Comparison of ENCODE assay signal across 14 cellular contexts in the genomic region with DNA sequence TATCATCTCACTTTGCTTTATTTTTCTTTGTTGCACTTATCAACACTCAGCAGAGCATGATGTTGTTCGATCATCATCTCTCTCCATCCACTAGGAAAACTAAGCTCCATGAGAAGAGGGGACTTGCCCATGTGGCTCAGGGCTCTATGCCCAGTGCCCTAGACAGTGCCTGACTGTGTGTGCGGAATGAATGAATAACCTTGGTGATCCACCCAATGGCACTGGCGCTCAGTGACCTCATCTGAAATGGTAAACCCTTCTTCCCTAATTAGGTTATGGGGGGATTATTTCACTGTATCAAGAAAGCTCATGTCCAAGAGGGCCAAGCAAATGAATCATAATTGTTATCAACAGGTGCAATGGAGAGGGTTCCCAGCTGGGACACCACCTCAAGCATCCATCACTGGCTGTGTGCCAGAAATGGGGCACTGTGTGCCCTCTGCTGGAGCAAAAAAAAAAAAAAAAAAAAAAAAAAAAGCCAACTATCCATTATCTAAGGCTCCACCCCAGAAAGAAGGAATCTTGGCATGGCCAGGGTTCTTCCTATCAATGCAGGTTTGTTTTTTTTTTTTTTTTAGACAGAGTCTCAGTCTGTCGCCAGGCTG.
DNase-seq lines count a peak whose midpoint lies in the region; FAIRE-seq and TF ChIP-seq lines count a peak whose summit lies in the region.
"Had no signal": no experiment of that assay in that cellular context is flagged by ENCODE, and none has a peak within 500 bp of the region (broad histone marks: within the 10 kb centered on the region; RNA-seq: fewer than 3 reads in every experiment).

No MANE protein-coding gene starts in this region.

- H4K20me1 ChIP-seq in H1 (replicated peaks in 1 of 2; ENCODE audit: control insufficient read depth in 1 of 2, insufficient read depth in 2 of 2, low read length in 2 of 2) = peaks cover 0 to 9% of the 10 kb centered on the region in 2 experiments

- DNase-seq in Calu3 (peak; percentile 11), HK-2 (ENCODE audit: unreplicated experiment) (peak; percentile 13), NCI-H2171 (lab: John Stamatoyannopoulos, UW) (peak; percentile 45), H1 (ENCODE audit: low read depth in 1 of 2, low spot score in 2 of 2) (no peak), NCI-H446 (lab: John Stamatoyannopoulos, UW) (no peak), tibial nerve (ENCODE audit: low spot score in 2 of 2) (no peak), middle frontal gyrus (ENCODE audit: extremely low spot score, low spot score) (no peak)
- no peak for DNase-seq in activated T-cell treated with anti-CD3 and anti-CD28 coated beads, Interleukin-2, amount 50 U/mL, for 48 hours
- DNase-seq: activated B cell treated with CpG ODN at 0.5 μM for 24 hours, activated T-cell treated with anti-CD3 and anti-CD28 coated beads for 4 hours, midbrain, NCI-H446 treated with DMSO at 0.1 percent for 48 hours had no signal

- 87% methylated on average over 3 of the region's 4 CpGs; no CpG with 5 or more reads in 1 of the 2 experiments for WGBS in H1 (ENCODE audit: extremely low coverage in 1 of 2, insufficient coverage in 1 of 2, insufficient read length in 1 of 2, insufficient replicate concordance in 2 of 2, low coverage in 1 of 2, low lambda C conversion rate in 2 of 2, missing lambda C conversion rate in 1 of 2), 2 experiments
- WGBS in tibial nerve, 2 donors = 96 to 99% methylated on average over 4 of the region's 4 CpGs

- H3K9me3 Mint-ChIP-seq in Calu3 (ENCODE audit: low read depth, unreplicated experiment) = peaks cover 12% of the 10 kb centered on the region
- H3K9me3 Mint-ChIP-seq: activated B cell treated with CpG ODN at 0.5 μM for 24 hours had no signal

- H2AFZ ChIP-seq in H1 (ENCODE audit: low read length) = no peak overlapping the region

- no peak overlapping the region for H3K14ac ChIP-seq in H1 (ENCODE audit: insufficient read length)

- no peak overlapping the region for H2AK5ac ChIP-seq in H1 (ENCODE audit: low read depth, low read length)

- no peak overlapping the region for H4K91ac ChIP-seq in H1 (replicated peaks; ENCODE audit: insufficient read length, low read length)

- H3K4me3 Mint-ChIP-seq in Calu3 (ENCODE audit: low read depth, unreplicated experiment) = no peak overlapping the region
- H3K4me3 Mint-ChIP-seq: activated B cell treated with CpG ODN at 0.5 μM for 24 hours had no signal

- peaks cover 11% of the 10 kb centered on the region for H3K4me1 Mint-ChIP-seq in Calu3 (ENCODE audit: low read depth, unreplicated experiment)

- H4K5ac ChIP-seq in H1 (ENCODE audit: insufficient read length, low read depth, low read length) = no peak overlapping the region

- H3K56ac ChIP-seq in H1 (replicated peaks; ENCODE audit: insufficient read length, low read depth, low read length) = no peak overlapping the region

- TF ChIP-seq RAD21 in H1 (IDR thresholded peaks at IDR 0.05 in 1 of 2, conservative IDR thresholded peaks at IDR 0.05 in 1 of 2; ENCODE audit: low read depth in 2 of 2, low read length in 2 of 2) = peak; percentile 25 to 35; a peak in 2 of 4 replicates

- peaks cover 0 to 80% of the 10 kb centered on the region in 2 experiments; a peak in 3 of 4 replicates for H3K79me2 ChIP-seq in H1 (ENCODE audit: control insufficient read depth in 1 of 2, insufficient read depth in 2 of 2, low read length in 2 of 2)

- POLR2A ChIA-PET in H1 (lab: Charles Lee; ENCODE audit: partially characterized antibody) = interaction anchor here (0.6 to 1.0 kb wide), 2 partner anchors 35 to 174 kb away, joined by 3 to 4 read pairs; no protein-coding TSS in a partner anchor

- no peak for TF ChIP-seq POLR2A in H1 (IDR thresholded peaks at IDR 0.05; ENCODE audit: control extremely low read depth in 1 of 2, low read depth in 2 of 2, low read length in 2 of 2)
- no peak for TF ChIP-seq POLR2A in tibial nerve (IDR thresholded peaks at IDR 0.05)

- peaks cover 0 to 10% (median 1%) of the 10 kb centered on the region in 4 experiments; a peak in 2 of 8 replicates for H3K36me3 ChIP-seq in H1 (ENCODE audit: control insufficient read depth in 2 of 4, insufficient read depth in 4 of 4, low read length in 3 of 4)
- peaks cover 0 to 3% (median 0%) of the 10 kb centered on the region in 3 donors for H3K36me3 ChIP-seq in tibial nerve
- H3K36me3 ChIP-seq: SJSA1 had no signal

- no peak overlapping the region for H2BK120ac ChIP-seq in H1 (replicated peaks; ENCODE audit: low read depth, low read length)

- no peaks in the 10 kb centered on the region for H3K27me3 Mint-ChIP-seq in Calu3 (ENCODE audit: unreplicated experiment)
- H3K27me3 Mint-ChIP-seq: activated B cell treated with CpG ODN at 0.5 μM for 24 hours had no signal

- H2BK5ac ChIP-seq in H1 (ENCODE audit: low read depth, low read length) = no peak overlapping the region

- no peak overlapping the region for H2BK15ac ChIP-seq in H1 (ENCODE audit: low read length)

- no peak overlapping the region for H3K4me2 ChIP-seq in H1 (ENCODE audit: insufficient read depth in 1 of 2, low read depth in 2 of 2, low read length in 2 of 2)

- H3K4ac ChIP-seq in H1 (replicated peaks; ENCODE audit: insufficient read length, low read depth, low read length) = no peak overlapping the region

- intact Hi-C loops in Calu3 (cut with micrococcal nuclease; ENCODE audit: unreplicated experiment) = no loop called here

- no peaks in the 10 kb centered on the region for H3K27me3 ChIP-seq in H1 (replicated peaks in 1 of 4; ENCODE audit: control insufficient read depth in 3 of 4, extremely low read depth in 1 of 4, insufficient read depth in 3 of 4, low read length in 3 of 4)
- H3K27me3 ChIP-seq in tibial nerve = no peaks in the 10 kb centered on the region
- H3K27me3 ChIP-seq: SJSA1 had no signal

- no peak overlapping the region for H2BK12ac ChIP-seq in H1 (ENCODE audit: low read depth, low read length)

- no peak overlapping the region for H3K4me3 ChIP-seq in H1 (ENCODE audit: extremely low read depth in 1 of 4, insufficient read depth in 2 of 4, low read depth in 3 of 4, low read length in 4 of 4)
- H3K4me3 ChIP-seq in tibial nerve = no peak overlapping the region
- H3K4me3 ChIP-seq: SJSA1 had no signal

- CTCF ChIA-PET in Calu3 (lab: Charles Lee) = no interaction called here
- CTCF ChIA-PET in H1 (lab: Charles Lee; ENCODE audit: partially characterized antibody) = interaction anchor here (0.7 to 1.6 kb wide), 7 partner anchors 8 to 231 kb away, joined by 3 to 6 read pairs (median 4); no protein-coding TSS in a partner anchor

- BruUV-seq in Calu3 (replicated peaks; lab: Mats Ljungman, UMichigan) = no TSS peak

- H3K9me3 ChIP-seq in H1 (ENCODE audit: insufficient read depth in 2 of 2, low read depth in 1 of 2, low read length in 1 of 2) (no peaks in the 10 kb centered on the region), tibial nerve (no peaks in the 10 kb centered on the region)
- H3K9me3 ChIP-seq: SJSA1 had no signal

- no peak overlapping the region for H3K23ac ChIP-seq in H1 (ENCODE audit: insufficient read length)

- H3K27ac ChIP-seq in H1 (ENCODE audit: low read depth, low read length) (no peak overlapping the region), tibial nerve (no peak overlapping the region)
- H3K27ac ChIP-seq: SJSA1 had no signal

- H3K4me1 ChIP-seq in H1 (replicated peaks in 1 of 4; ENCODE audit: control insufficient read depth in 3 of 4, insufficient read depth in 4 of 4, low read length in 3 of 4) (no peaks in the 10 kb centered on the region; a peak in 1 of 7 replicates), tibial nerve (no peaks in the 10 kb centered on the region)
- H3K4me1 ChIP-seq: SJSA1 had no signal

- no peak overlapping the region for H3K9ac ChIP-seq in H1 (replicated peaks in 1 of 4; ENCODE audit: extremely low read depth in 1 of 4, low read depth in 3 of 4, low read length in 3 of 4)

- peaks cover 9% of the 10 kb centered on the region for H3K79me1 ChIP-seq in H1 (ENCODE audit: low read depth, low read length)

- no peak overlapping the region for H3K18ac ChIP-seq in H1 (ENCODE audit: extremely low read depth, low read length)

- FAIRE-seq in H1 (lab: Jason Lieb, UNC) = no peak
- FAIRE-seq: G401.6 had no signal

- no peaks in the 10 kb centered on the region for H3K23me2 ChIP-seq in H1 (ENCODE audit: low read depth, low read length)

- H3K36me3 Mint-ChIP-seq in Calu3 (ENCODE audit: insufficient read depth, unreplicated experiment) = peaks cover 5% of the 10 kb centered on the region

- no peak for TF ChIP-seq CTCF in Calu3 (IDR thresholded peaks at IDR 0.05; ENCODE audit: unreplicated experiment)
- no peak for TF ChIP-seq CTCF in H1 (IDR thresholded peaks at IDR 0.05; ENCODE audit: control extremely low read depth in 1 of 3, insufficient read depth in 1 of 3, low read depth in 1 of 3, low read length in 3 of 3)
- TF ChIP-seq CTCF in tibial nerve (IDR thresholded peaks at IDR 0.05) = no peak

- H4K8ac ChIP-seq in H1 (ENCODE audit: extremely low read depth, insufficient read depth, low read length) = no peak overlapping the region

- no peak overlapping the region for H3K27ac Mint-ChIP-seq in Calu3 (ENCODE audit: unreplicated experiment)
- H3K27ac Mint-ChIP-seq: activated B cell treated with CpG ODN at 0.5 μM for 24 hours had no signal

- H2BK20ac ChIP-seq in H1 (ENCODE audit: low read length) = no peak overlapping the region

- no peak for TF ChIP-seq EP300 in H1 (IDR thresholded peaks at IDR 0.05; ENCODE audit: borderline replicate concordance in 1 of 2, low read depth in 2 of 2, low read length in 2 of 2)
- no peak for TF ChIP-seq EP300 in tibial nerve (IDR thresholded peaks at IDR 0.05)

TF ChIP-seq in H1, 55 proteins besides CTCF, POLR2A, EP300 and RAD21 (continues in another document):
- TF ChIP-seq CEBPB (IDR thresholded peaks at IDR 0.05; ENCODE audit: low read depth, low read length) (no peak), YY1 (IDR thresholded peaks at IDR 0.05; ENCODE audit: low read depth, low read length) (no peak), POU5F1 (IDR thresholded peaks at IDR 0.05; ENCODE audit: low read depth, low read length) (no peak)

Comparison
In these comparisons a context has a peak if more than half of its experiments do, and no peak if none do; other contexts are left out.
1. DNase-seq: peak in Calu3 (single experiment), HK-2 (single experiment) and NCI-H2171 (single experiment); none in H1 (0 of 2), NCI-H446 (0 of 2), tibial nerve (0 of 2), activated T-cell treated with anti-CD3 and anti-CD28 coated beads, Interleukin-2, amount 50 U/mL, for 48 hours (0 of 2) and middle frontal gyrus (single experiment).